ENCODE assay signal across 18 cellular contexts in the genomic region with DNA sequence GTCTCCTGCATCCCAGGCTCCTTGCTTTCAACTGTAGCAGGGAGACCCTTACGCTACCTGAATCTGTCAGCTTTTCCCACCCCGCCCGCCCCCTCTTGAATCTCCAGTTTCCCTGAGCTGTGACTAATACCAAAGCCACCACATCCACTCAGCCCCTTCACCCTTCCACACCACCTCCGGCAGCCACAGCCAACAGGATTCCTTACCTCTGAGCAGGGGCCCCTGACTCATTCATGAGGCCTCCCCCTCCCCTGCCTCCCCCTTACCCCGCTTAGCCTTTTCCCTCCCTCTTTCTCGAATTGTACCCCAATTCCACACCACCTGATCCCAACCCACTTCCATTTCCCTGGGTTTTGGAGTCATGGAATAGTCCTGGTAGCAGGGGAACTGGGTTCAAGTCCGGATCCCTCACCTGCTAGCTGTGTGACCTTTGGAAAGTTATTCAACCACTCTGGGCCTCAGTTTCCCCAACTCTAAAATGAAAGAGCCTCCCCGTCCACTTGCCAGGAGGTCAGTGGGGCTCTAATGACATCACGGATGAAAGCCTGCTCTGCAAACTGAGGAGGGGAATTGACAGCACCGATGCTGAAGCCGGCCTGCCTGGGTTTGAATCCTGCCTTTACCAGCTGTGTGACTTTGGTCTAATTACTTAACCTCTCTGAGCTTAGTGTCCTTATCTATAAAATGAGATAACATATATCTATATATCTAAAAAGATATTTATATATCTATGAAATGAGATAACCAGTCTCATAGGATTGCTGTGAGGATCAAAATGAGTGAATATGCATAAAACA. TPM values are rescaled to one million over a fixed set of nuclear protein-coding genes. Genes with fewer than 3 reads are reported as not detected.
DNase-seq lines count a peak whose midpoint lies in the region; ATAC-seq and TF ChIP-seq lines count a peak whose summit lies in the region.
"Had no signal": no experiment of that assay in that cellular context is flagged by ENCODE, and none has a peak within 500 bp of the region (broad histone marks: within the 10 kb centered on the region; RNA-seq: fewer than 3 reads in every experiment).

No MANE protein-coding gene starts in this region.

- peaks cover 2% of the 10 kb centered on the region; the same call in 1 of the 2 replicates for H3K9me3 ChIP-seq in AG04450 (ENCODE audit: control insufficient read depth, insufficient read depth, low read length)
- H3K9me3 ChIP-seq: testis had no signal

- TF ChIP-seq CTCF in AG04450 (IDR thresholded peaks at IDR 0.05; ENCODE audit: low read depth, low read length) (no peak), HFFc6 (IDR thresholded peaks at IDR 0.05) (no peak)

- CTCF ChIA-PET in AG04450 (lab: Charles Lee) = interaction anchor here (0.6 to 1.0 kb wide), 2 partner anchors 24 to 183 kb away, joined by 3 read pairs; no protein-coding TSS in a partner anchor

- peaks cover 6% of the 10 kb centered on the region; the same call in 1 of the 2 replicates for H3K36me3 Mint-ChIP-seq in HFFc6 (ENCODE audit: low read depth)

- peak overlapping the region; percentile 34 for H3K4me3 ChIP-seq in AG04450 (ENCODE audit: low read depth, low read length)
- H3K4me3 ChIP-seq: testis had no signal

- H3K27me3 Mint-ChIP-seq in HFFc6 (ENCODE audit: insufficient read depth) = peaks cover 4% of the 10 kb centered on the region

- POLR2A ChIA-PET in AG04450 (lab: Yijun Ruan, JAX) = no interaction called here

- H3K27ac ChIP-seq in AG04450 (ENCODE audit: low read depth, low read length) = peak overlapping the region; percentile 39
- H3K27ac ChIP-seq: testis had no signal

- peaks cover 44% of the 10 kb centered on the region for H3K4me1 Mint-ChIP-seq in HFFc6 (ENCODE audit: low read depth)

- ATAC-seq in GM19351 (IDR thresholded peaks at IDR 0.05; ENCODE audit: unreplicated experiment) (no peak), GM21529 (IDR thresholded peaks at IDR 0.05; ENCODE audit: unreplicated experiment) (no peak)
- ATAC-seq: Right ventricle myocardium inferior had no signal

- peaks cover 2% of the 10 kb centered on the region for H3K27me3 ChIP-seq in AG04450 (ENCODE audit: control insufficient read depth, insufficient read depth, low read length)
- H3K27me3 ChIP-seq: testis had no signal

- H3K4me3 Mint-ChIP-seq in HFFc6 = peak overlapping the region; percentile 34
- H3K4me3 Mint-ChIP-seq: B cell had no signal

- DNase-seq in AG04450 (ENCODE audit: low read depth, low spot score) = peak; percentile 41
- DNase-seq in HFFc6 = peak; percentile 70
- DNase-seq in amniotic stem cell (lab: John Stamatoyannopoulos, UW) = peak; percentile 58
- DNase-seq in iris pigment epithelial cell (ENCODE audit: low read depth) = peak; percentile 85
- DNase-seq in NCI-H1694 treated with DMSO at 0.1 percent for 48 hours (lab: John Stamatoyannopoulos, UW) = no peak
- no peak for DNase-seq in SHP77 (lab: John Stamatoyannopoulos, UW)
- DNase-seq: activated CD4-positive, alpha-beta T cell treated with anti-CD3 and anti-CD28 coated beads, Interleukin-2, amount 50 U/mL, for 1 hour; anterior cingulate cortex; DMS79 treated with DMSO at 0.1 percent for 48 hours; effector CD8-positive, alpha-beta T cell; NCI-H1436 treated with DMSO at 0.1 percent for 48 hours; NCI-H526 treated with DMSO at 0.1 percent for 48 hours; stimulated activated CD4-positive, alpha-beta T cell treated with anti-CD3 and anti-CD28 coated beads, Interleukin-15, amount 100 ng/mL, for 24 hours; testis had no signal

- peak overlapping the region; percentile 63 for H3K27ac Mint-ChIP-seq in HFFc6
- H3K27ac Mint-ChIP-seq: B cell had no signal

- H3K9me3 Mint-ChIP-seq in HFFc6 = no peaks in the 10 kb centered on the region

RNA-seq across cellular contexts. Expression of gene STX1B, which starts 2.1 kb away (rescaled TPM):
- 4.2 and 4.8 TPM in 2 replicates for polyA plus RNA-seq in AG04450 (2011; rRNA removed)
- polyA minus RNA-seq in AG04450 (2011; rRNA and poly(A)+ RNA removed) = 6.5 and 9.3 TPM in 2 replicates
- 1 to 10 TPM; 6.7 to 9.9 (median 7.1) TPM for total RNA-seq in HFFc6 (2021; fragmentation: NEBNext Ultra II Directional; extraction: Animal tissue kit (Norgen Biotek cat#: 25700))

RNA-seq across cellular contexts. Expression of gene HSD3B7, which starts 23.3 kb away (rescaled TPM):
- polyA plus RNA-seq in AG04450 (2011; rRNA removed) = 6.1 and 9.5 TPM in 2 replicates
- 4.0 and 4.9 TPM in 2 replicates for polyA minus RNA-seq in AG04450 (2011; rRNA and poly(A)+ RNA removed)
- 10 to 100 TPM; 15.1 to 24.6 (median 18.6) TPM for total RNA-seq in HFFc6 (2021; fragmentation: NEBNext Ultra II Directional; extraction: Animal tissue kit (Norgen Biotek cat#: 25700))

RNA-seq across cellular contexts. Expression of gene STX4, which starts 25.0 kb away (rescaled TPM):
- 43.7 and 45.9 TPM in 2 replicates for polyA plus RNA-seq in AG04450 (2011; rRNA removed)
- 30.2 and 43.5 TPM in 2 replicates for polyA minus RNA-seq in AG04450 (2011; rRNA and poly(A)+ RNA removed)
- 10 to 100 TPM; 56.3 to 71.2 (median 64.2) TPM for total RNA-seq in HFFc6 (2021; fragmentation: NEBNext Ultra II Directional; extraction: Animal tissue kit (Norgen Biotek cat#: 25700))

RNA-seq across cellular contexts. Expression of gene SETD1A, which starts 50.8 kb away (rescaled TPM):
- 1.1 and 1.4 TPM in 2 replicates for polyA plus RNA-seq in AG04450 (2011; rRNA removed)
- 2.4 and 5.3 TPM in 2 replicates for polyA minus RNA-seq in AG04450 (2011; rRNA and poly(A)+ RNA removed)
- total RNA-seq in HFFc6 (2021; fragmentation: NEBNext Ultra II Directional; extraction: Animal tissue kit (Norgen Biotek cat#: 25700)) = 10 to 100 TPM; 13.4 to 15.8 (median 14.4) TPM

RNA-seq across cellular contexts. Expression of gene ORAI3, which starts 59.5 kb away (rescaled TPM):
- polyA plus RNA-seq in AG04450 (2011; rRNA removed) = 23.7 and 29.5 TPM in 2 replicates
- 17.4 and 23.4 TPM in 2 replicates for polyA minus RNA-seq in AG04450 (2011; rRNA and poly(A)+ RNA removed)
- 10 to 100 TPM; 15.2 to 26.2 (median 18.4) TPM for total RNA-seq in HFFc6 (2021; fragmentation: NEBNext Ultra II Directional; extraction: Animal tissue kit (Norgen Biotek cat#: 25700))

Comparison
In these comparisons a context has a peak if more than half of its experiments do, and no peak if none do; other contexts are left out.
1. DNase-seq: peak in AG04450 (single experiment), HFFc6 (single experiment), amniotic stem cell (single experiment) and iris pigment epithelial cell (single experiment); none in NCI-H1694 treated with DMSO at 0.1 percent for 48 hours (single experiment) and SHP77 (0 of 2).